ENCODE assay signal across 8 cellular contexts in the genomic region with DNA sequence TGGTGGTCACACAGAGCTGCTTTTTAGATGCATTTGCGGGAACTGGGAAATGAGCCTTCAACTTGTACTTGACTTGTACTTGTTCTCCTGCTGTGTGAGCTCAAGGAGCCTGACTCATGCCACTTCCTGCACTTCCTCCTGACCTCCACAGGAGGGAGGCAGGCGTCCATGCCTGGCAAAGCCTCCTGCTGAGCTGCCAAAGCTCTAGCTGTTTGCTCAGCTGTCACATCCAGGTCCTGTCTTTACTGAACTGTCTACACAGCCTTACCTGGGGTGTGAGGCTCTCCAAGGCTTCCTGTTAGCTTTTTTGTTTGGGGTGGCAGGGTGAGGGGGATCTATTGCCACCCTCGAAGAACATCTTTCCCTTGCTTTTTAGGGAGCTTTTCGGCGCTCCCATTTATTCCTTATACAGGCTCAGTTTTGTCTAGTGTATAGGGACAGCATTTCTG. TPM values are rescaled to one million over a fixed set of nuclear protein-coding genes. Genes with fewer than 3 reads are reported as not detected.
DNase-seq lines count a peak whose midpoint lies in the region; ATAC-seq and TF ChIP-seq lines count a peak whose summit lies in the region.

No MANE protein-coding gene starts in this region.

- peak; percentile 83 for DNase-seq in ELF-1 (ENCODE audit: low read depth, low spot score)
- DNase-seq in HEK293T (ENCODE audit: extremely low spot score), result peak; percentile 76
- peak; percentile 60 for DNase-seq in NCI-H1436 treated with DMSO at 0.1 percent for 48 hours (lab: John Stamatoyannopoulos, UW)
- DNase-seq in SKM-1 (lab: John Stamatoyannopoulos, UW; ENCODE audit: unreplicated experiment), result peak; percentile 29
- peak in 52 of 56 donors; percentile 17 to 85 (median 54) for DNase-seq in amygdala (lab: John Stamatoyannopoulos, UW)
- DNase-seq in left cardiac atrium, result peak; percentile 81
- peak; percentile 84 for DNase-seq in renal cortical epithelial cell (ENCODE audit: low read depth)

- CTCF ChIA-PET in HEK293T (lab: Yijun Ruan, JAX), result interaction anchor here (0.6 to 2.2 kb wide), 19 partner anchors 8 to 189 kb away, joined by 3 to 20 read pairs (median 4); a partner anchor contains a TSS

- POLR2A ChIA-PET in HEK293T (lab: Yijun Ruan, JAX), result interaction anchor here (0.7 to 2.7 kb wide), 5 partner anchors 8 to 167 kb away, joined by 3 to 14 read pairs (median 3); a partner anchor contains a TSS

- ATAC-seq in left cardiac atrium (peak; percentile 84 to 89), GM18517 (IDR thresholded peaks at IDR 0.05; ENCODE audit: unreplicated experiment) (no peak)

- intact Hi-C loops in left cardiac atrium (cut with DNase I), result loop anchor here (1.0 to 10.0 kb wide), 5 partner anchors 142 to 403 kb away; no protein-coding TSS in a partner anchor

TF ChIP-seq in HEK293T, 16 proteins besides CTCF, POLR2A, EP300 and RAD21:
- TF ChIP-seq CTBP1 (IDR thresholded peaks at IDR 0.05; ENCODE audit: borderline replicate concordance), result no peak

RNA-seq across cellular contexts. Expression of a gene that starts 6.4 kb away (rescaled TPM):
- total RNA-seq in left cardiac atrium (under 1 TPM; 0.50 to 0.58 TPM), renal cortical epithelial cell (0.35 and 0.69 TPM in 2 replicates)

RNA-seq across cellular contexts. Expression of a gene that starts 8.3 kb away (rescaled TPM):
- total RNA-seq in left cardiac atrium (10 to 100 TPM in 1 of 2 donors, 1 to 10 TPM in 1; 7.2 to 12.2 TPM), renal cortical epithelial cell (3.0 and 23.9 TPM in 2 replicates)

RNA-seq across cellular contexts. Expression of a gene that starts 10.1 kb away (rescaled TPM):
- total RNA-seq in left cardiac atrium (10 to 100 TPM; 26.8 to 34.4 TPM), renal cortical epithelial cell (97.3 and 161 TPM in 2 replicates)

RNA-seq across cellular contexts. Expression of a gene that starts 10.2 kb away (rescaled TPM):
- 1 to 10 TPM; 2.3 to 2.6 TPM for total RNA-seq in left cardiac atrium
- total RNA-seq in renal cortical epithelial cell, result 1.7 and 3.5 TPM in 2 replicates

RNA-seq across cellular contexts. Expression of a gene that starts 34.2 kb away (rescaled TPM):
- 10 to 100 TPM; 21.0 to 31.1 TPM for total RNA-seq in left cardiac atrium
- total RNA-seq in renal cortical epithelial cell, result 16.8 and 24.2 TPM in 2 replicates

Comparison
In these comparisons a context has a peak if more than half of its experiments do, and no peak if none do; other contexts are left out.
1. DNase-seq: peak in every context shown above with its lines; median percentile 84 in renal cortical epithelial cell; 83 in ELF-1; 81 in left cardiac atrium; 76 in HEK293T; 60 in NCI-H1436 treated with DMSO at 0.1 percent for 48 hours; 54 in amygdala; 29 in SKM-1.